25 cellular contexts compared by ENCODE assay signal in the genomic region with DNA sequence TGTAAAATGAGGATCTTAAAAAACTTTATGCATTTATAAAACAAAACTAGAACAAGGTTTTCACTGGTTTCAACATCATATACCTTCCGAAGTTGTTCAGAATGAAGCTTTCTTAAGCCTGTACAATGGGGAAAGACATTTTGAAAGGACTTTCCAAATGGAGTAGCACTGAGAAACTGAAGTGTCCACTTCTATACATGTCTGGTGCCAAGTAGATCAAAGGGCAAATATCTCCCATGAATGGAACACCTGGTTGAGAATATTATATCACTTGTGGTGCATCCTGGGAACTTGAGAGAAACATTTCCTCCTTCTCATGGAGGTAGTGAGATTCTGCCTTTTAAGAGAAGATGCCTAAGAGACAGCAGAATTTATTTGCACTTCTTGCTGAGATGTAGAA.
"Had no signal": no experiment of that assay in that cellular context is flagged by ENCODE, and none has a peak within 500 bp of the region (broad histone marks: within the 10 kb centered on the region; RNA-seq: fewer than 3 reads in every experiment).

No MANE protein-coding gene starts in this region.

- H3K36me3 ChIP-seq: spleen, thoracic aorta had no signal

- H3K36me3 Mint-ChIP-seq: activated naive CD4-positive, alpha-beta T cell treated with anti-CD3 and anti-CD28 coated beads, Interleukin-2, amount 50 U/mL, for 24 hours; natural killer cell; type B pancreatic cell had no signal

- H3K4me1 Mint-ChIP-seq: activated naive CD4-positive, alpha-beta T cell treated with anti-CD3 and anti-CD28 coated beads, Interleukin-2, amount 50 U/mL, for 24 hours; natural killer cell had no signal

- DNase-seq: activated CD4-positive, alpha-beta T cell treated with anti-CD3 and anti-CD28 coated beads, Interleukin-2, amount 50 U/mL, for 1 hour; activated CD8-positive, alpha-beta T cell treated with anti-CD3 and anti-CD28 coated beads, Interleukin-2, amount 10 ng/mL, durations not matched to agents 7 days and 5 days; activated gamma-delta T cell; anterior cingulate cortex; body of pancreas; caudate nucleus; effector CD8-positive, alpha-beta T cell; erythroblast; foreskin fibroblast; midbrain; natural killer cell; retina; spleen; stimulated activated CD4-positive, alpha-beta T cell treated with anti-CD3 and anti-CD28 coated beads, Interleukin-4, amount 100 ng/mL, for 1 hour; stimulated activated naive CD4-positive, alpha-beta T cell had no signal

- ATAC-seq: activated CD4-positive, CD25-positive, alpha-beta regulatory T cell treated with anti-CD3 and anti-CD28 coated beads, Interleukin-2, amount 50 U/mL, for 24 hours; activated CD8-positive, alpha-beta T cell treated with anti-CD3 and anti-CD28 coated beads, Interleukin-2, amount 10 ng/mL, durations not matched to agents 7 days and 5 days; body of pancreas; left lobe of liver; natural killer cell had no signal

- H3K9me3 Mint-ChIP-seq: activated naive CD4-positive, alpha-beta T cell treated with anti-CD3 and anti-CD28 coated beads, Interleukin-2, amount 50 U/mL, for 24 hours; activated T-helper 1 cell treated with anti-CD3 and anti-CD28 coated beads, Interleukin-12 subunit alpha, Interleukin-12 subunit beta, Interleukin-2, Interleukin-4 antibody, amounts not matched to agents 30 ng/mL and 10 ng/mL and 1 ng/mL, durations not matched to agents 14 hours and 24 hours and 36 hours; dendritic cell treated with granulocyte-macrophage colony-stimulating factor and Interleukin-4, amounts not matched to agents 40 ng/mL and 50 ng/mL, for 4 days; T-helper 2 cell treated with Interferon-gamma antibody and Interleukin-4, amounts not matched to agents 5 μg/mL and 100 μg/mL, for 36 hours had no signal

- H3K4me3 ChIP-seq: body of pancreas, spleen, thoracic aorta had no signal

- H3K4me3 Mint-ChIP-seq: activated CD8-positive, alpha-beta T cell treated with anti-CD3 and anti-CD28 coated beads, Interleukin-2, amount 10 ng/mL, durations not matched to agents 7 days and 5 days; activated naive CD4-positive, alpha-beta T cell treated with anti-CD3 and anti-CD28 coated beads, Interleukin-2, amount 50 U/mL, for 24 hours; activated T-helper 1 cell treated with anti-CD3 and anti-CD28 coated beads, Interleukin-12 subunit alpha, Interleukin-12 subunit beta, Interleukin-2, Interleukin-4 antibody, amounts not matched to agents 30 ng/mL and 10 ng/mL and 1 ng/mL, durations not matched to agents 14 hours and 24 hours and 36 hours; dendritic cell treated with granulocyte-macrophage colony-stimulating factor and Interleukin-4, amounts not matched to agents 40 ng/mL and 50 ng/mL, for 4 days; natural killer cell; T-helper 2 cell treated with Interferon-gamma antibody and Interleukin-4, amounts not matched to agents 5 μg/mL and 100 μg/mL, for 36 hours; type B pancreatic cell had no signal

- H3K4me1 ChIP-seq: body of pancreas, spleen had no signal

- H3K27ac Mint-ChIP-seq: activated CD8-positive, alpha-beta T cell treated with anti-CD3 and anti-CD28 coated beads, Interleukin-2, amount 10 ng/mL, durations not matched to agents 7 days and 5 days; activated naive CD4-positive, alpha-beta T cell treated with anti-CD3 and anti-CD28 coated beads, Interleukin-2, amount 50 U/mL, for 24 hours; activated T-helper 1 cell treated with anti-CD3 and anti-CD28 coated beads, Interleukin-12 subunit alpha, Interleukin-12 subunit beta, Interleukin-2, Interleukin-4 antibody, amounts not matched to agents 30 ng/mL and 10 ng/mL and 1 ng/mL, durations not matched to agents 14 hours and 24 hours and 36 hours; natural killer cell; progenitor cell of endocrine pancreas; T-helper 2 cell treated with Interferon-gamma antibody and Interleukin-4, amounts not matched to agents 5 μg/mL and 100 μg/mL, for 36 hours; type B pancreatic cell had no signal

- H3K27me3 Mint-ChIP-seq: dendritic cell treated with granulocyte-macrophage colony-stimulating factor and Interleukin-4, amounts not matched to agents 40 ng/mL and 50 ng/mL, for 4 days; progenitor cell of endocrine pancreas had no signal

- H3K27me3 ChIP-seq: body of pancreas, spleen had no signal

- H3K9me3 ChIP-seq: body of pancreas, spleen, thoracic aorta had no signal

- H3K27ac ChIP-seq: body of pancreas, spleen, thoracic aorta, VCaP had no signal
